In genomic region chr17:69565447-69565846, GRCh38 we compare ENCODE assay signal across 9 cellular contexts.
"Had no signal": no experiment of that assay in that cellular context is flagged by ENCODE, and none has a peak within 500 bp of the region (broad histone marks: within the 10 kb centered on the region; RNA-seq: fewer than 3 reads in every experiment).

No MANE protein-coding gene starts in this region.

- H3K9me3 ChIP-seq: HAP-1 had no signal

- H3K27ac ChIP-seq: GM23248 had no signal

- H3K4me1 Mint-ChIP-seq: GM23338, H9 had no signal

- ATAC-seq: GM23338, HCT116 had no signal

- H3K4me1 ChIP-seq: HAP-1 had no signal

- H3K27ac Mint-ChIP-seq: GM23338, HFFc6 had no signal

- DNase-seq: GM23248, GOT3, H7, H9, HCEC 1CT, HFFc6 had no signal

- H3K9me3 Mint-ChIP-seq: GM23338, H9, HFFc6 had no signal

- H3K36me3 ChIP-seq: HAP-1 had no signal

- H2AFZ ChIP-seq: GM23248, GM23338 had no signal

- H3K4me3 ChIP-seq: GM23248, GM23338, HAP-1 had no signal

- H3K4me3 Mint-ChIP-seq: GM23338, H9, HFFc6 had no signal

- H3K9ac ChIP-seq: GM23248 had no signal

- H3K4me2 ChIP-seq: GM23338 had no signal
